In genomic region chr17:81034779-81035388, GRCh38 we compare ENCODE assay signal across 8 cellular contexts. TPM values are rescaled to one million over a fixed set of nuclear protein-coding genes. Genes with fewer than 3 reads are reported as not detected.
DNase-seq lines count a peak whose midpoint lies in the region; ATAC-seq, FAIRE-seq and TF ChIP-seq lines count a peak whose summit lies in the region.

Gene BAIAP2 (plus strand): TSS chr17:81035151. CDS start chr17:81035255, 104 bp downstream.

- DNase-seq in 8988T (peak; percentile 98), NCI-H2227 treated with DMSO at 0.1 percent for 48 hours (lab: John Stamatoyannopoulos, UW) (peak; percentile 95), cerebellar nuclear complex (lab: John Stamatoyannopoulos, UW) (peak; percentile 62 to 74), kidney (peak; percentile 99)
- peak; percentile 97 for DNase-seq in activated CD4-positive, alpha-beta T cell treated with anti-CD3 and anti-CD28 coated beads for 1 hour
- DNase-seq in stimulated activated CD4-positive, alpha-beta T cell treated with anti-CD3 and anti-CD28 coated beads, Interleukin-12 subunit alpha, Interleukin-12 subunit beta, amount 100 ng/mL, for 4 hours, result peak; percentile 100

- TF ChIP-seq CTCF in kidney (IDR thresholded peaks at IDR 0.05; ENCODE audit: borderline replicate concordance, extremely low read depth, insufficient read depth), result no peak

- H3K9me3 ChIP-seq in kidney (ENCODE audit: control insufficient read depth in 1 of 2, low read length in 2 of 2), result no peaks in the 10 kb centered on the region

- intact Hi-C loops in kidney (cut with DNase I), result no loop called here

- ATAC-seq in GM18520 (IDR thresholded peaks at IDR 0.05; ENCODE audit: unreplicated experiment), result peak; percentile 49
- ATAC-seq in HG03159 (IDR thresholded peaks at IDR 0.05; ENCODE audit: unreplicated experiment), result peak; percentile 58

- H3K4me1 ChIP-seq in kidney (ENCODE audit: control insufficient read depth in 1 of 2, insufficient read depth in 1 of 2, low read depth in 1 of 2, low read length in 2 of 2), result peaks cover 25 to 58% of the 10 kb centered on the region in 2 donors

- H3K27ac ChIP-seq in kidney (ENCODE audit: low read depth in 2 of 2, low read length in 2 of 2), result peak within 1 kb of the TSS; percentile 53 to 74

- no peak for FAIRE-seq in kidney (lab: Jason Lieb, UNC)

- peaks cover 0 to 4% of the 10 kb centered on the region in 2 donors for H3K36me3 ChIP-seq in kidney (ENCODE audit: control insufficient read depth in 1 of 2, insufficient read depth in 2 of 2, low read length in 2 of 2)

- H3K9ac ChIP-seq in kidney (ENCODE audit: low read length in 2 of 2), result peak within 1 kb of the TSS; percentile 69 to 82

- peak within 1 kb of the TSS; percentile 75 to 82 for H3K4me3 ChIP-seq in kidney (ENCODE audit: low read length in 2 of 2)

RNA-seq across cellular contexts. Expression of gene BAIAP2, which starts in this region (rescaled TPM):
- 45.8 TPM for total RNA-seq in kidney
- polyA plus RNA-seq in kidney (ENCODE audit: insufficient read depth, low read depth, low replicate concordance), result 44.5 TPM

Comparison
In these comparisons a context has a peak if more than half of its experiments do, and no peak if none do; other contexts are left out.
1. Peak in every context shown above with its lines: DNase-seq, ATAC-seq, H3K4me3 ChIP-seq and H3K27ac ChIP-seq.